Comparison of ENCODE assay signal across 11 cellular contexts in genomic region chr11:115168229-115168671, GRCh38.
DNase-seq lines count a peak whose midpoint lies in the region; ATAC-seq and TF ChIP-seq lines count a peak whose summit lies in the region.
"Had no signal": no experiment of that assay in that cellular context is flagged by ENCODE, and none has a peak within 500 bp of the region (broad histone marks: within the 10 kb centered on the region; RNA-seq: fewer than 3 reads in every experiment).

No MANE protein-coding gene starts in this region.

- H2AFZ ChIP-seq in osteoblast (ENCODE audit: low read length): no peak overlapping the region

- DNase-seq in EH (ENCODE audit: low read depth) (peak; percentile 27), NCI-H2081 treated with DMSO at 0.1 percent for 48 hours (lab: John Stamatoyannopoulos, UW) (peak; percentile 30), epidermal melanocyte (ENCODE audit: insufficient read length, low spot score) (peak; percentile 36), osteoblast (ENCODE audit: insufficient read length, low spot score, missing footprints) (no peak), COLO668 (lab: John Stamatoyannopoulos, UW; ENCODE audit: unreplicated experiment) (no peak), GOT3 (lab: John Stamatoyannopoulos, UW) (no peak)
- DNase-seq in activated CD4-positive, CD25-positive, alpha-beta regulatory T cell (lab: John Stamatoyannopoulos, UW): no peak
- DNase-seq: activated effector memory CD4-positive, alpha-beta T cell treated with anti-CD3 and anti-CD28 coated beads, Interleukin-2, amount 50 U/mL, for 16 hours; NCI-H1436 treated with DMSO at 0.1 percent for 48 hours; sigmoid colon had no signal

- no peak for ATAC-seq in GM18861 (IDR thresholded peaks at IDR 0.05; ENCODE audit: unreplicated experiment)

- no peaks in the 10 kb centered on the region for H3K27me3 ChIP-seq in osteoblast (ENCODE audit: insufficient read depth, low read length)

- H3K9me3 ChIP-seq in osteoblast (ENCODE audit: low read depth, low read length): no peaks in the 10 kb centered on the region
- H3K9me3 ChIP-seq: sigmoid colon had no signal

- H3K27ac ChIP-seq in osteoblast (ENCODE audit: low read depth, low read length): no peak overlapping the region
- H3K27ac ChIP-seq: sigmoid colon had no signal

- H3K4me1 ChIP-seq in osteoblast (ENCODE audit: insufficient read depth, low read length): no peaks in the 10 kb centered on the region
- H3K4me1 ChIP-seq: sigmoid colon had no signal

- no peaks in the 10 kb centered on the region for H4K20me1 ChIP-seq in osteoblast (ENCODE audit: insufficient read depth, low read length)

- no peaks in the 10 kb centered on the region for H3K36me3 ChIP-seq in osteoblast (ENCODE audit: insufficient read depth, low read length)
- H3K36me3 ChIP-seq: sigmoid colon had no signal

- TF ChIP-seq CTCF in osteoblast (IDR thresholded peaks at IDR 0.05; ENCODE audit: extremely low read depth, low read depth, low read length): no peak

- no peaks in the 10 kb centered on the region for H3K79me2 ChIP-seq in osteoblast (ENCODE audit: insufficient read depth, low read length)

- peak overlapping the region; percentile 2 for H3K4me2 ChIP-seq in osteoblast (ENCODE audit: insufficient read depth, low read length)

- H3K4me3 ChIP-seq in osteoblast (ENCODE audit: insufficient read depth, low read length): no peak overlapping the region
- H3K4me3 ChIP-seq: sigmoid colon had no signal

Comparison
In these comparisons a context has a peak if more than half of its experiments do, and no peak if none do; other contexts are left out.
1. DNase-seq: peak in EH (single experiment), NCI-H2081 treated with DMSO at 0.1 percent for 48 hours (single experiment) and epidermal melanocyte (single experiment); none in osteoblast (single experiment), COLO668 (single experiment), activated CD4-positive, CD25-positive, alpha-beta regulatory T cell (0 of 4) and GOT3 (single experiment).